15 cellular contexts compared by ENCODE assay signal in the genomic region with DNA sequence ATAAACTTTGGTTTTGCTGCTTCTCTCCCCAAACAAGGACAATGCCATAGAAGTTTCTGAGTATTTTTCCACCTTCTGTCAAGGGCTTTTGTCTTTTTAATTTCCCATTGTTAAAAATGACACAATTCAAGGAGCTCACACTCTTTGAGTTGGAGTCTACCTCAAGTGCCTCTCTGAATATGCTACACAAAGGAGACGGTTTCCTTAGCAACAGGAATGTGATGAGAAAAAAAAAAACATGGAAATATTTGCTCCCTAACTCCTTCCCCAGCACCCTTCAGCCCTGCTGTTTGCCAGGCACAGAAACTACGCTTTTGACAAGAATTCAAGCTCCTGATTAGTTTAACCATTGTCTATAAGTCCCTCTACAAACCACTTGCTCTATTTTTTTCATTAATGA.
DNase-seq lines count a peak whose midpoint lies in the region; ATAC-seq and TF ChIP-seq lines count a peak whose summit lies in the region.
"Had no signal": no experiment of that assay in that cellular context is flagged by ENCODE, and none has a peak within 500 bp of the region (broad histone marks: within the 10 kb centered on the region; RNA-seq: fewer than 3 reads in every experiment).

No MANE protein-coding gene starts in this region.

- TF ChIP-seq CTCF in H9 (conservative IDR thresholded peaks at IDR 0.05) (no peak), endothelial cell (IDR thresholded peaks at IDR 0.05; ENCODE audit: unreplicated experiment) (no peak), neural crest cell (conservative IDR thresholded peaks at IDR 0.05) (no peak), tibial nerve (IDR thresholded peaks at IDR 0.05) (no peak)

- no peak overlapping the region for H2BK15ac ChIP-seq in H9 (ENCODE audit: low read depth, low read length)

- H3K23me2 ChIP-seq in H9 (ENCODE audit: insufficient read length, low read depth, low read length, poor library complexity, severe bottlenecking) = no peaks in the 10 kb centered on the region

- no peak overlapping the region for H2BK12ac ChIP-seq in H9 (ENCODE audit: insufficient read length, low read depth, low read length)

- no peak for TF ChIP-seq EP300 in tibial nerve (IDR thresholded peaks at IDR 0.05)

- H3K14ac ChIP-seq in H9 (ENCODE audit: insufficient read depth, low read length) = no peak overlapping the region; the same call in 1 of the 2 replicates

- no peak overlapping the region for H3K4me2 ChIP-seq in H9 (ENCODE audit: insufficient read depth, insufficient read length, low read length)

- no peak overlapping the region for H3K56ac ChIP-seq in H9 (ENCODE audit: insufficient read length, low read depth, low read length)

- no peaks in the 10 kb centered on the region for H3K27me3 ChIP-seq in H9 (ENCODE audit: insufficient read depth, low read length)
- H3K27me3 ChIP-seq in tibial nerve = no peaks in the 10 kb centered on the region
- H3K27me3 ChIP-seq: BE2C had no signal

- no peak overlapping the region for H2BK20ac ChIP-seq in H9 (ENCODE audit: low read depth, low read length, poor library complexity, severe bottlenecking)

- no peaks in the 10 kb centered on the region for H3K79me2 ChIP-seq in H9 (ENCODE audit: insufficient read depth, low read length)

- H3K18ac ChIP-seq in H9 (ENCODE audit: insufficient read length, low read depth, low read length) = peak overlapping the region; percentile 24

- H3K9ac ChIP-seq in H9 (ENCODE audit: extremely low read depth, insufficient read length, low read length) = no peak overlapping the region

- no peak overlapping the region for H3K27ac ChIP-seq in H9 (ENCODE audit: insufficient read length, low read depth, low read length)
- no peak overlapping the region for H3K27ac ChIP-seq in tibial nerve

- H3K4me3 Mint-ChIP-seq in H9 (no peak overlapping the region), endothelial cell (ENCODE audit: unreplicated experiment) (no peak overlapping the region), neural crest cell (peak overlapping the region; percentile 29)
- H3K4me3 Mint-ChIP-seq: CD8-positive, alpha-beta T cell had no signal

- H3K4ac ChIP-seq in H9 (ENCODE audit: low read depth, low read length) = no peak overlapping the region

- no peaks in the 10 kb centered on the region for H3K79me1 ChIP-seq in H9 (ENCODE audit: insufficient read depth, low read depth, low read length, poor library complexity, severe bottlenecking)

- H3K23ac ChIP-seq in H9 (ENCODE audit: insufficient read length, low read depth, low read length) = no peak overlapping the region

- H4K20me1 ChIP-seq in H9 (ENCODE audit: control insufficient read depth, insufficient read depth, insufficient read length) = no peaks in the 10 kb centered on the region

- no peak overlapping the region for H2AFZ ChIP-seq in H9 (ENCODE audit: low read length)

- no peaks in the 10 kb centered on the region for H3K36me3 ChIP-seq in tibial nerve
- H3K36me3 ChIP-seq: BE2C had no signal

- DNase-seq in H9 (no peak), NCI-H2029 treated with DMSO at 0.1 percent for 48 hours (lab: John Stamatoyannopoulos, UW) (peak; percentile 7), endothelial cell (ENCODE audit: low spot score) (no peak), neural crest cell (ENCODE audit: low read depth, low spot score) (no peak), tibial nerve (ENCODE audit: low spot score in 2 of 2) (no peak)
- DNase-seq: BE2C; CD8-positive, alpha-beta T cell; H7; IMR-90; Kasumi-1; NCI-H1436 treated with DMSO at 0.1 percent for 48 hours; NCI-H446; SIG-M5 had no signal

- no peak for TF ChIP-seq POLR2A in tibial nerve (IDR thresholded peaks at IDR 0.05)

- WGBS in H9 (ENCODE audit: extremely low coverage, insufficient read length, low lambda C conversion rate) = no CpG with 5 or more reads among the region's 2 CpGs
- WGBS in tibial nerve, 2 donors = 26 to 43% methylated on average over 2 of the region's 2 CpGs

- no peak overlapping the region for H2AK5ac ChIP-seq in H9 (ENCODE audit: insufficient read length, low read length)

- H3K36me3 Mint-ChIP-seq in H9 (ENCODE audit: insufficient read depth in 1 of 3, low read depth in 3 of 3) (no peaks in the 10 kb centered on the region), endothelial cell (ENCODE audit: low read depth, unreplicated experiment) (no peaks in the 10 kb centered on the region), neural crest cell (ENCODE audit: low read depth) (no peaks in the 10 kb centered on the region)
- H3K36me3 Mint-ChIP-seq: CD8-positive, alpha-beta T cell had no signal

- no peak overlapping the region for H3T11ph ChIP-seq in H9 (ENCODE audit: low read length)

- H4K5ac ChIP-seq in H9 (ENCODE audit: insufficient read length, low read depth, low read length) = no peak overlapping the region

- no peak overlapping the region for H4K8ac ChIP-seq in H9 (replicated peaks; ENCODE audit: insufficient read length, low read depth, low read length)

- H3K27ac Mint-ChIP-seq in H9 (peak overlapping the region in 2 of 3 experiments; percentile 18 to 21; a peak in 4 of 7 replicates), endothelial cell (ENCODE audit: unreplicated experiment) (peak overlapping the region; percentile 54), neural crest cell (ENCODE audit: unreplicated experiment) (peak overlapping the region; percentile 92)
- H3K27ac Mint-ChIP-seq: CD8-positive, alpha-beta T cell had no signal

- ATAC-seq in HG03571 (IDR thresholded peaks at IDR 0.05; ENCODE audit: unreplicated experiment) (no peak), GM19452 (IDR thresholded peaks at IDR 0.05; ENCODE audit: unreplicated experiment) (no peak)
- ATAC-seq: CD8-positive, alpha-beta T cell had no signal

- H3K27me3 Mint-ChIP-seq in H9 (ENCODE audit: low read depth) = peaks cover 8% of the 10 kb centered on the region
- no peaks in the 10 kb centered on the region for H3K27me3 Mint-ChIP-seq in endothelial cell (ENCODE audit: unreplicated experiment)
- no peaks in the 10 kb centered on the region for H3K27me3 Mint-ChIP-seq in neural crest cell (ENCODE audit: low read depth)

- H3K9me3 Mint-ChIP-seq in H9 (no peaks in the 10 kb centered on the region), endothelial cell (ENCODE audit: unreplicated experiment) (no peaks in the 10 kb centered on the region), neural crest cell (no peaks in the 10 kb centered on the region)
- H3K9me3 Mint-ChIP-seq: CD8-positive, alpha-beta T cell had no signal

- H3K9me3 ChIP-seq in H9 (ENCODE audit: control insufficient read depth, low read depth, low read length) (no peaks in the 10 kb centered on the region), tibial nerve (no peaks in the 10 kb centered on the region)
- H3K9me3 ChIP-seq: BE2C had no signal

- peaks cover 13% of the 10 kb centered on the region in 2 experiments for H3K4me1 Mint-ChIP-seq in H9
- H3K4me1 Mint-ChIP-seq in endothelial cell (ENCODE audit: unreplicated experiment) = peaks cover 5% of the 10 kb centered on the region
- H3K4me1 Mint-ChIP-seq in neural crest cell = peaks cover 37% of the 10 kb centered on the region

- no peak overlapping the region for H2BK5ac ChIP-seq in H9 (ENCODE audit: insufficient read length, low read length)

- no peak overlapping the region for H3K4me3 ChIP-seq in tibial nerve

- no peak overlapping the region for H4K91ac ChIP-seq in H9 (ENCODE audit: insufficient read length, low read depth, low read length)

- H2BK120ac ChIP-seq in H9 (ENCODE audit: low read depth, low read length, poor library complexity, severe bottlenecking) = peak overlapping the region; percentile 12

- H3K4me1 ChIP-seq in H9 (ENCODE audit: insufficient read depth, low read length) = no peaks in the 10 kb centered on the region
- H3K4me1 ChIP-seq in tibial nerve = no peaks in the 10 kb centered on the region
- H3K4me1 ChIP-seq: BE2C had no signal

Comparison
In these comparisons a context has a peak if more than half of its experiments do, and no peak if none do; other contexts are left out.
1. H3K27ac Mint-ChIP-seq: peak in every context shown above with its lines; median percentile 92 in neural crest cell; 54 in endothelial cell; 20 in H9.